Comparison of ENCODE assay signal across 18 cellular contexts in the genomic region with DNA sequence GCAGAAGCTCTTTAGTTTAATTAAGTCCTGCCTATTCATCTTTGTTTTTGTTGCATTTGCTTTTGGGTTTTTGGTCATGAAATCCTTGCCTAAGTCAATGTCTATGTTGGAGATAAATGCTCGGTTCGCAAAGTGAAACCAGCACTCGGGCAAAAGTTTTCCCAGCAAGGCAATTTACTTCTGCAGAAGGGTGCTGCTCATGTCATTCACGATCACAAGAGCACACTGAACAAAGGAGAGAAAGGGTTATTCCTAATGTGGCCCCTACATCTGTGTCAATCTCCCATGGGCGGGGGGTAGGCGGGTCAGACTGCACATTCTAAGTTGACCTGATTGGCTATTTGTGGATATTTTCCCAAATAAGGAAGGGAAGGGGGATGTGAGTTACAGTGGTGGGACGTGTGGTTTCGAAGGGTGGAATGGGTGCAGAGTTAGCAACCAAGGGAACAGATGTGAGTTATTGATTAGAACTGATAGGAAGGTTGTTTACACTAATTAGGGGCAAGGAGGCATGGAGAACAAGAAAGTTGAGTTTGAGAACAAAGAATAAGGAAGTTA. TPM values are rescaled to one million over a fixed set of nuclear protein-coding genes. Genes with fewer than 3 reads are reported as not detected.
DNase-seq lines count a peak whose midpoint lies in the region; ATAC-seq and TF ChIP-seq lines count a peak whose summit lies in the region.
"Had no signal": no experiment of that assay in that cellular context is flagged by ENCODE, and none has a peak within 500 bp of the region (broad histone marks: within the 10 kb centered on the region; RNA-seq: fewer than 3 reads in every experiment).

No MANE protein-coding gene starts in this region.

- DNase-seq in A172 (ENCODE audit: low spot score) = peak; percentile 10
- DNase-seq in HCT116 (ENCODE audit: low read depth, low spot score) = no peak
- DNase-seq in adipocyte (ENCODE audit: low read depth) = no peak
- DNase-seq in fibroblast of mammary gland (ENCODE audit: low read depth) = peak; percentile 2
- DNase-seq in NCI-H1417 (lab: John Stamatoyannopoulos, UW) = no peak
- DNase-seq in amniotic stem cell (lab: John Stamatoyannopoulos, UW) = no peak
- DNase-seq in EL = no peak
- DNase-seq: activated CD8-positive, alpha-beta memory T cell treated with anti-CD3 and anti-CD28 coated beads, Interleukin-2, amount 50 U/mL, for 48 hours; cerebellar nuclear complex; left colon; natural killer cell; NCI-H187 treated with DMSO at 0.1 percent for 48 hours; SHP77; stimulated activated CD4-positive, alpha-beta T cell treated with anti-CD3 and anti-CD28 coated beads, Interleukin-4, amount 100 ng/mL, for 4 hours; WERI-Rb-1 had no signal

- no peaks in the 10 kb centered on the region for H3K9me2 ChIP-seq in HCT116 (ENCODE audit: insufficient read depth)

- POLR2A ChIA-PET in HCT116 (lab: Charles Lee) = no interaction called here

- H3K4me3 ChIP-seq in HCT116 (replicated peaks in 1 of 2; ENCODE audit: low read depth in 1 of 2, low read length in 2 of 2) (no peak overlapping the region), adipocyte (ENCODE audit: low read length) (peak overlapping the region; percentile 37), fibroblast of mammary gland (ENCODE audit: control insufficient read depth, low read depth, low read length) (no peak overlapping the region)

- ATAC-seq in HCT116 = no peak
- ATAC-seq in HG03439 (IDR thresholded peaks at IDR 0.05; ENCODE audit: unreplicated experiment) = no peak
- ATAC-seq: foreskin keratinocyte, left colon, natural killer cell had no signal

- TF ChIP-seq CTCF in HCT116 (IDR thresholded peaks at IDR 0.05 in 2 of 3, conservative IDR thresholded peaks at IDR 0.05 in 1 of 3; ENCODE audit: borderline replicate concordance in 1 of 3, insufficient read depth in 1 of 3, low read depth in 2 of 3, low read length in 2 of 3) (no peak), fibroblast of mammary gland (conservative IDR thresholded peaks at IDR 0.05; ENCODE audit: control insufficient read depth, insufficient read depth, low read depth, low read length) (no peak)

- H3K4me2 ChIP-seq in HCT116 (ENCODE audit: low read length) = no peak overlapping the region

- BruUV-seq in HCT116 (replicated peaks; lab: Mats Ljungman, UMichigan) = no TSS peak

- no peak overlapping the region for H3K27ac ChIP-seq in HCT116 (ENCODE audit: low read depth, low read length)
- H3K27ac ChIP-seq: C4-2B, foreskin keratinocyte, WERI-Rb-1 had no signal

- H2AFZ ChIP-seq in HCT116 (ENCODE audit: low read depth, low read length, poor library complexity, severe bottlenecking) = no peak overlapping the region

- RAD21 ChIA-PET in HCT116 (lab: Charles Lee; ENCODE audit: low non-redundant PET in 1 of 2, low total read pairs in 2 of 2, uncharacterized antibody in 2 of 2, unreplicated experiment in 2 of 2) = no interaction called here

- TF ChIP-seq RAD21 in HCT116 (IDR thresholded peaks at IDR 0.05; ENCODE audit: low read depth) = no peak

- H3K9ac ChIP-seq in HCT116 (ENCODE audit: low read length) (no peak overlapping the region), adipocyte (ENCODE audit: low read length) (no peak overlapping the region)

- H3K36me3 ChIP-seq in HCT116 (ENCODE audit: control insufficient read depth in 1 of 2, insufficient read depth in 2 of 2, low read length in 2 of 2) = no peaks in the 10 kb centered on the region
- H3K36me3 ChIP-seq in adipocyte (ENCODE audit: control insufficient read depth, insufficient read depth, low read length, severe bottlenecking) = no peaks in the 10 kb centered on the region
- H3K36me3 ChIP-seq: WERI-Rb-1 had no signal

- H4K20me1 ChIP-seq in HCT116 (ENCODE audit: insufficient read depth) = no peaks in the 10 kb centered on the region

- CTCF ChIA-PET in HCT116 (lab: Charles Lee) = no interaction called here

- TF ChIP-seq POLR2A in HCT116 (IDR thresholded peaks at IDR 0.05; ENCODE audit: borderline replicate concordance, extremely low read depth, insufficient read depth, insufficient read length) = no peak

- intact Hi-C loops in HCT116 (cut with micrococcal nuclease) = no loop called here

- H3K4me1 ChIP-seq in HCT116 (ENCODE audit: control insufficient read depth in 1 of 2, insufficient read depth in 2 of 2, low read length in 2 of 2) (no peaks in the 10 kb centered on the region), adipocyte (ENCODE audit: control insufficient read depth, insufficient read depth, low read length) (no peaks in the 10 kb centered on the region)
- H3K4me1 ChIP-seq: foreskin keratinocyte had no signal

- H3K79me2 ChIP-seq in HCT116 (ENCODE audit: insufficient read depth, low read length) = no peaks in the 10 kb centered on the region

- H3K9me3 ChIP-seq in HCT116 (ENCODE audit: control insufficient read depth in 1 of 2, insufficient read depth in 1 of 2, low read depth in 1 of 2, low read length in 2 of 2) (peaks cover 8 to 10% of the 10 kb centered on the region in 2 experiments; a peak in 2 of 4 replicates), adipocyte (ENCODE audit: control insufficient read depth, low read length) (peaks cover 40% of the 10 kb centered on the region)

- H3K27me3 ChIP-seq in HCT116 (ENCODE audit: insufficient read depth, low read length) = no peaks in the 10 kb centered on the region
- no peaks in the 10 kb centered on the region for H3K27me3 ChIP-seq in adipocyte (replicated peaks; ENCODE audit: control insufficient read depth, insufficient read depth, low read length)
- H3K27me3 ChIP-seq: foreskin keratinocyte had no signal

TF ChIP-seq in HCT116, 20 proteins besides CTCF, POLR2A, EP300 and RAD21:
- TF ChIP-seq JUND (IDR thresholded peaks at IDR 0.05) (no peak), ZNF274 (IDR thresholded peaks at IDR 0.05; ENCODE audit: low read depth, low read length) (no peak), ELF1 (IDR thresholded peaks at IDR 0.05; ENCODE audit: borderline replicate concordance, low read depth) (no peak), CBX3 (IDR thresholded peaks at IDR 0.05; ENCODE audit: low read depth) (peak; percentile 69; the same call in 1 of the 2 replicates), EZH2phosphoT487 (IDR thresholded peaks at IDR 0.05; ENCODE audit: borderline replicate concordance) (no peak), ZFX (IDR thresholded peaks at IDR 0.05) (no peak)
- TF ChIP-seq, protein P1, sequence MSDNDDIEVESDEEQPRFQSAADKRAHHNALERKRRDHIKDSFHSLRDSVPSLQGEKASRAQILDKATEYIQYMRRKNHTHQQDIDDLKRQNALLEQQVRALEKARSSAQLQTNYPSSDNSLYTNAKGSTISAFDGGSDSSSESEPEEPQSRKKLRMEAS (IDR thresholded peaks at IDR 0.05) = no peak

RNA-seq across cellular contexts. Expression of a gene that starts 23.0 kb away (rescaled TPM):
- total RNA-seq in A172 (2014; rRNA removed; shearing (Covaris generic)) = not detected in 2 replicates
- total RNA-seq in HCT116 (2021; ENCODE audit: unreplicated experiment) = 7.4 TPM
- 5.9 and 7.6 TPM in 2 replicates for polyA plus RNA-seq in HCT116 (2012)

Comparison
In these comparisons a context has a peak if more than half of its experiments do, and no peak if none do; other contexts are left out.
1. DNase-seq: peak in A172 (single experiment) and fibroblast of mammary gland (single experiment); none in HCT116 (single experiment), adipocyte (single experiment), NCI-H1417 (0 of 3), amniotic stem cell (single experiment) and EL (single experiment).